9 cellular contexts compared by ENCODE assay signal in the genomic region with DNA sequence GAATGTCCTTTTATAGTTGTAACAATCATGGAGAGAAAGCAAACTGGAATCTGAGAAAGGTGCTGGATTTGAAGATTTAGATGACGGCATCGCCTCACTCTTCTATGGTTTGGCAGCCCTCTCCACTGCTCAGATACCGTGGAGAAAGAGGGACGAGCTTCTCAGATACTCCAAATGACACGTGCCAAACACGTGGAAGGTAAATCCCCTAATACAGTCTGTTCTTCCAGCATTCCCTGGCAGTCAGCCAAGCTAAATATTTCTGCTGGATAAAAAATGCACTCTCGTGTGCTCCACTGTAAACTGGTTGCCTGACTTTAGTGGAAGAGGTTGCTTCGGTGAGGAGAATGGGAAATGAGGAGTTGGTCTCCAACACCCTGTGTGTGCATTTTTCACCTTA. TPM values are rescaled to one million over a fixed set of nuclear protein-coding genes. Genes with fewer than 3 reads are reported as not detected.
A peak's percentile ranks its signal among the peaks of the same experiment; 100 is the strongest.
DNase-seq lines count a peak whose midpoint lies in the region; ATAC-seq and TF ChIP-seq lines count a peak whose summit lies in the region.
"Had no signal": no experiment of that assay in that cellular context is flagged by ENCODE, and none has a peak within 500 bp of the region (broad histone marks: within the 10 kb centered on the region; RNA-seq: fewer than 3 reads in every experiment).

No MANE protein-coding gene starts in this region.

- H3K9me3 ChIP-seq in testis, result no peaks in the 10 kb centered on the region

- TF ChIP-seq CTCF in epithelial cell of esophagus (IDR thresholded peaks at IDR 0.05; ENCODE audit: insufficient read depth, low read depth, low read length, missing control alignments) (no peak), testis (IDR thresholded peaks at IDR 0.05) (no peak)

- DNase-seq in HT1080 (ENCODE audit: low read depth), result peak; percentile 65
- peak; percentile 82 for DNase-seq in NCI-H748 treated with DMSO at 0.1 percent for 48 hours (lab: John Stamatoyannopoulos, UW)
- DNase-seq in epithelial cell of esophagus (ENCODE audit: low read depth), result peak; percentile 84
- DNase-seq in testis, result peak; percentile 78
- DNase-seq in middle frontal gyrus (ENCODE audit: extremely low spot score, low spot score), result no peak
- DNase-seq: naive thymus-derived CD8-positive, alpha-beta T cell had no signal

- 39 to 40% methylated on average over 8 of the region's 8 CpGs for WGBS in testis, 2 donors

- no peak for ATAC-seq in HG03108 (IDR thresholded peaks at IDR 0.05; ENCODE audit: unreplicated experiment)
- ATAC-seq in GM21717 (IDR thresholded peaks at IDR 0.05; ENCODE audit: unreplicated experiment), result no peak
- ATAC-seq: naive thymus-derived CD8-positive, alpha-beta T cell had no signal

- no peak overlapping the region for H3K27ac ChIP-seq in testis
- H3K27ac ChIP-seq: dorsolateral prefrontal cortex had no signal

- H3K4me1 ChIP-seq in testis, result no peaks in the 10 kb centered on the region

- no peak for TF ChIP-seq POLR2A in testis (IDR thresholded peaks at IDR 0.05)

- H3K4me3 ChIP-seq in epithelial cell of esophagus (ENCODE audit: low read length) (no peak overlapping the region), testis (no peak overlapping the region)
- H3K4me3 ChIP-seq: dorsolateral prefrontal cortex had no signal

- no peaks in the 10 kb centered on the region for H3K36me3 ChIP-seq in testis (ENCODE audit: low read depth, missing control alignments)

- no peaks in the 10 kb centered on the region for H3K27me3 ChIP-seq in testis

- intact Hi-C loops in testis (cut with DNase I; ENCODE audit: low total_unique reads), result no loop called here

RNA-seq across cellular contexts. Expression of gene PRDM1, which starts 16.7 kb away (rescaled TPM):
- total RNA-seq in HT1080 (2014; rRNA removed; shearing (Covaris generic)), result 4.9 and 5.7 TPM in 2 replicates
- polyA plus RNA-seq in HT1080 (2015; cell fraction: cytosol; rRNA removed), result 1.5 and 1.7 TPM in 2 replicates
- polyA plus RNA-seq in HT1080 (2015; cell fraction: nucleus; rRNA removed), result 2.3 and 2.7 TPM in 2 replicates
- total RNA-seq in testis, result 1 to 10 TPM; 3.5 to 4.1 TPM
- polyA plus RNA-seq in testis (ENCODE audit: insufficient read depth, low read depth, low replicate concordance), result 3.3 TPM
